ENCODE assay signal across 26 cellular contexts in the genomic region with DNA sequence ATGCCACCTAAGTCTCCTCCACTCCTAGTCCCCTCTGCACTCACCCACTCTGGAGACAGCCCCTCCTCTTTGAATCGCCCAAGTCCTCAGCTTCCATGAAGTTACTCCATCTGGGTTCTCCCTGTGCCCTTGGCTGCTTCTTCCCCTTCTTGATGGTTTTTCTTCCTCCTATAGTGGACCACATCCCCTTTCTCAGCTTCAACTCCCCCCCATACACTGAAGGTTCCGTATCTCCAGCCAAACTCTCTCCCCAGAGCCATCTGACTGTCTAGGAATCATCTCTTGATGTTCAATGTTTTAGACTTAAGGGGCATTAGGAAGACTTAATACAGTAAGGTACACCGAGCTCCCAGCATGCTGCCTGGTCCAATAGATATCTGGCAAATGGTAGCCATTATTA. TPM values are rescaled to one million over a fixed set of nuclear protein-coding genes. Genes with fewer than 3 reads are reported as not detected.
DNase-seq lines count a peak whose midpoint lies in the region; ATAC-seq and TF ChIP-seq lines count a peak whose summit lies in the region.
"Had no signal": no experiment of that assay in that cellular context is flagged by ENCODE, and none has a peak within 500 bp of the region (broad histone marks: within the 10 kb centered on the region; RNA-seq: fewer than 3 reads in every experiment).

No MANE protein-coding gene starts in this region.

- no peak for TF ChIP-seq POLR2A in heart left ventricle (IDR thresholded peaks at IDR 0.05)

- H3K27ac ChIP-seq in heart left ventricle, result no peak overlapping the region
- H3K27ac ChIP-seq in upper lobe of right lung, result no peak overlapping the region

- H3K36me3 ChIP-seq in heart left ventricle, result peaks cover 0 to 8% (median 0%) of the 10 kb centered on the region in 9 donors
- H3K36me3 ChIP-seq in upper lobe of right lung, result no peaks in the 10 kb centered on the region
- no peaks in the 10 kb centered on the region for H3K36me3 ChIP-seq in BE2C

- peak in 3 of 4 donors; percentile 24 to 48 (median 44) for ATAC-seq in heart left ventricle
- ATAC-seq in upper lobe of right lung, result peak; percentile 79
- no peak for ATAC-seq in HG03457 (IDR thresholded peaks at IDR 0.05; ENCODE audit: unreplicated experiment)
- ATAC-seq: activated CD8-positive, alpha-beta T cell treated with anti-CD3 and anti-CD28 coated beads, Interleukin-2, amount 10 ng/mL, durations not matched to agents 7 days and 5 days; K562 had no signal

- H3K4me3 ChIP-seq in heart left ventricle, result no peak overlapping the region
- no peak overlapping the region for H3K4me3 ChIP-seq in upper lobe of right lung
- H3K4me3 ChIP-seq in BE2C (ENCODE audit: low read depth, low read length), result no peak overlapping the region
- H3K4me3 ChIP-seq: K562 had no signal

- H3K27me3 ChIP-seq in heart left ventricle (no peaks in the 10 kb centered on the region), upper lobe of right lung (no peaks in the 10 kb centered on the region), BE2C (no peaks in the 10 kb centered on the region)

- peaks cover 0 to 30% (median 0%) of the 10 kb centered on the region in 12 donors for H3K4me1 ChIP-seq in heart left ventricle
- H3K4me1 ChIP-seq in upper lobe of right lung, result no peaks in the 10 kb centered on the region
- H3K4me1 ChIP-seq in BE2C, result no peaks in the 10 kb centered on the region

- TF ChIP-seq CTCF in heart left ventricle (IDR thresholded peaks at IDR 0.05) (no peak), upper lobe of right lung (IDR thresholded peaks at IDR 0.05) (no peak), BE2C (IDR thresholded peaks at IDR 0.05; ENCODE audit: low read depth, low read length) (no peak)

- 91 to 94% (median 93%) methylated on average over 3 of the region's 3 CpGs for WGBS in heart left ventricle, 4 donors

- DNase-seq in heart left ventricle (peak in 2 of 5 donors; percentile 3 to 17), cardiac septum (ENCODE audit: low spot score) (no peak), NOMO-1 (lab: John Stamatoyannopoulos, UW; ENCODE audit: unreplicated experiment in 2 of 2) (peak; percentile 13 to 48), globus pallidus (ENCODE audit: low spot score) (peak; percentile 36), upper lobe of right lung (no peak), SK-N-DZ (ENCODE audit: low spot score) (no peak), BE2C (no peak)
- DNase-seq: ACHN; activated CD4-positive, CD25-positive, alpha-beta regulatory T cell; activated CD8-positive, alpha-beta T cell treated with anti-CD3 and anti-CD28 coated beads, Interleukin-2, amount 10 ng/mL, durations not matched to agents 7 days and 5 days; activated naive CD4-positive, alpha-beta T cell; amniotic stem cell; DMS53; GDM1; HCEC 1CT; NCI-H1048; NCI-H187 treated with DMSO at 0.1 percent for 48 hours; NCI-H2227 treated with DMSO at 0.1 percent for 48 hours; NCI-H82; nephron progenitor cell; stimulated activated CD8-positive, alpha-beta memory T cell treated with anti-CD3 and anti-CD28 coated beads, Interleukin-4, amount 100 ng/mL, for 48 hours had no signal

- H3K9me3 ChIP-seq in heart left ventricle, result no peaks in the 10 kb centered on the region
- H3K9me3 ChIP-seq in upper lobe of right lung, result no peaks in the 10 kb centered on the region
- no peaks in the 10 kb centered on the region for H3K9me3 ChIP-seq in BE2C

- intact Hi-C loops in heart left ventricle (cut with DNase I), result no loop called here
- intact Hi-C loops in cardiac septum (cut with DNase I), result no loop called here
- intact Hi-C loops in upper lobe of right lung (cut with DNase I), result loop anchor here (10.0 kb wide), 1 partner anchor 1272 kb away; no protein-coding TSS in a partner anchor

RNA-seq across cellular contexts. Expression of a gene that starts 39.6 kb away (rescaled TPM):
- total RNA-seq in heart left ventricle (not detected), cardiac septum (not detected), upper lobe of right lung (not detected)
- polyA plus RNA-seq in heart left ventricle, result not detected
- polyA plus RNA-seq in SK-N-DZ (2014; cell fraction: cytosol; rRNA removed), result not detected in 2 replicates
- polyA plus RNA-seq in SK-N-DZ (2014; cell fraction: nucleus; rRNA removed), result 0.63 TPM in 1 of 2 replicates, not detected in the other
- polyA plus RNA-seq in BE2C (2012; ENCODE audit: insufficient read depth, insufficient read length, low read depth), result not detected
- total RNA-seq: activated CD8-positive, alpha-beta T cell treated with anti-CD3 and anti-CD28 coated beads, Interleukin-2, amount 10 ng/mL, durations not matched to agents 7 days and 5 days; mesothelial cell of epicardium; SK-MEL-5; ureter had no signal

Comparison
In these comparisons a context has a peak if more than half of its experiments do, and no peak if none do; other contexts are left out.
1. DNase-seq: peak in NOMO-1 (2 of 2) and globus pallidus (single experiment); none in cardiac septum (single experiment), upper lobe of right lung (single experiment), SK-N-DZ (single experiment) and BE2C (single experiment).